1 cellular context compared by ENCODE assay signal in genomic region chr6:111794716-111795452, GRCh38.
A peak's percentile ranks its signal among the peaks of the same experiment; 100 is the strongest.
TF ChIP-seq lines count a peak whose summit lies in the region.

No MANE protein-coding gene starts in this region.

TF ChIP-seq in HepG2, 621 proteins besides CTCF, POLR2A, EP300 and RAD21 (continued from another document):
- TF ChIP-seq, protein P1, sequence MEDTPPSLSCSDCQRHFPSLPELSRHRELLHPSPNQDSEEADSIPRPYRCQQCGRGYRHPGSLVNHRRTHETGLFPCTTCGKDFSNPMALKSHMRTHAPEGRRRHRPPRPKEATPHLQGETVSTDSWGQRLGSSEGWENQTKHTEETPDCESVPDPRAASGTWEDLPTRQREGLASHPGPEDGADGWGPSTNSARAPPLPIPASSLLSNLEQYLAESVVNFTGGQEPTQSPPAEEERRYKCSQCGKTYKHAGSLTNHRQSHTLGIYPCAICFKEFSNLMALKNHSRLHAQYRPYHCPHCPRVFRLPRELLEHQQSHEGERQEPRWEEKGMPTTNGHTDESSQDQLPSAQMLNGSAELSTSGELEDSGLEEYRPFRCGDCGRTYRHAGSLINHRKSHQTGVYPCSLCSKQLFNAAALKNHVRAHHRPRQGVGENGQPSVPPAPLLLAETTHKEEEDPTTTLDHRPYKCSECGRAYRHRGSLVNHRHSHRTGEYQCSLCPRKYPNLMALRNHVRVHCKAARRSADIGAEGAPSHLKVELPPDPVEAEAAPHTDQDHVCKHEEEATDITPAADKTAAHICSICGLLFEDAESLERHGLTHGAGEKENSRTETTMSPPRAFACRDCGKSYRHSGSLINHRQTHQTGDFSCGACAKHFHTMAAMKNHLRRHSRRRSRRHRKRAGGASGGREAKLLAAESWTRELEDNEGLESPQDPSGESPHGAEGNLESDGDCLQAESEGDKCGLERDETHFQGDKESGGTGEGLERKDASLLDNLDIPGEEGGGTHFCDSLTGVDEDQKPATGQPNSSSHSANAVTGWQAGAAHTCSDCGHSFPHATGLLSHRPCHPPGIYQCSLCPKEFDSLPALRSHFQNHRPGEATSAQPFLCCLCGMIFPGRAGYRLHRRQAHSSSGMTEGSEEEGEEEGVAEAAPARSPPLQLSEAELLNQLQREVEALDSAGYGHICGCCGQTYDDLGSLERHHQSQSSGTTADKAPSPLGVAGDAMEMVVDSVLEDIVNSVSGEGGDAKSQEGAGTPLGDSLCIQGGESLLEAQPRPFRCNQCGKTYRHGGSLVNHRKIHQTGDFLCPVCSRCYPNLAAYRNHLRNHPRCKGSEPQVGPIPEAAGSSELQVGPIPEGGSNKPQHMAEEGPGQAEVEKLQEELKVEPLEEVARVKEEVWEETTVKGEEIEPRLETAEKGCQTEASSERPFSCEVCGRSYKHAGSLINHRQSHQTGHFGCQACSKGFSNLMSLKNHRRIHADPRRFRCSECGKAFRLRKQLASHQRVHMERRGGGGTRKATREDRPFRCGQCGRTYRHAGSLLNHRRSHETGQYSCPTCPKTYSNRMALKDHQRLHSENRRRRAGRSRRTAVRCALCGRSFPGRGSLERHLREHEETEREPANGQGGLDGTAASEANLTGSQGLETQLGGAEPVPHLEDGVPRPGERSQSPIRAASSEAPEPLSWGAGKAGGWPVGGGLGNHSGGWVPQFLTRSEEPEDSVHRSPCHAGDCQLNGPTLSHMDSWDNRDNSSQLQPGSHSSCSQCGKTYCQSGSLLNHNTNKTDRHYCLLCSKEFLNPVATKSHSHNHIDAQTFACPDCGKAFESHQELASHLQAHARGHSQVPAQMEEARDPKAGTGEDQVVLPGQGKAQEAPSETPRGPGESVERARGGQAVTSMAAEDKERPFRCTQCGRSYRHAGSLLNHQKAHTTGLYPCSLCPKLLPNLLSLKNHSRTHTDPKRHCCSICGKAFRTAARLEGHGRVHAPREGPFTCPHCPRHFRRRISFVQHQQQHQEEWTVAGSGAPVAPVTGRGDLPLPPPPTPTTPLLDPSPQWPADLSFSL (CRISPR knock-in tag; IDR thresholded peaks at IDR 0.05) = 0 out of 2 replicates have a peak, but pooled peaks have one; percentile 33
- 0 out of 2 replicates have a peak, but pooled peaks have one; percentile 2 for TF ChIP-seq MAFF (IDR thresholded peaks at IDR 0.05; ENCODE audit: low read depth, low read length)
- TF ChIP-seq ZFX (CRISPR knock-in tag; IDR thresholded peaks at IDR 0.05; ENCODE audit: low read depth) = peak; percentile 42
- no peak for TF ChIP-seq MED13 (CRISPR knock-in tag; IDR thresholded peaks at IDR 0.05)
- TF ChIP-seq ZFP1 (CRISPR knock-in tag; IDR thresholded peaks at IDR 0.05) = no peak
- peak; percentile 55; the same call in 1 of the 2 replicates for TF ChIP-seq ARID5B (CRISPR knock-in tag; IDR thresholded peaks at IDR 0.05)
- TF ChIP-seq FOXA1 (IDR thresholded peaks at IDR 0.05) = no peak
- no peak; the same call in 1 of the 2 replicates for TF ChIP-seq FOXA1 (CRISPR knock-in tag; IDR thresholded peaks at IDR 0.05)
- no peak for TF ChIP-seq HNRNPLL (IDR thresholded peaks at IDR 0.05; ENCODE audit: low read depth, low read length, poor library complexity, severe bottlenecking)
- TF ChIP-seq KDM4B (CRISPR knock-in tag; IDR thresholded peaks at IDR 0.05) = no peak
- TF ChIP-seq, protein P2, sequence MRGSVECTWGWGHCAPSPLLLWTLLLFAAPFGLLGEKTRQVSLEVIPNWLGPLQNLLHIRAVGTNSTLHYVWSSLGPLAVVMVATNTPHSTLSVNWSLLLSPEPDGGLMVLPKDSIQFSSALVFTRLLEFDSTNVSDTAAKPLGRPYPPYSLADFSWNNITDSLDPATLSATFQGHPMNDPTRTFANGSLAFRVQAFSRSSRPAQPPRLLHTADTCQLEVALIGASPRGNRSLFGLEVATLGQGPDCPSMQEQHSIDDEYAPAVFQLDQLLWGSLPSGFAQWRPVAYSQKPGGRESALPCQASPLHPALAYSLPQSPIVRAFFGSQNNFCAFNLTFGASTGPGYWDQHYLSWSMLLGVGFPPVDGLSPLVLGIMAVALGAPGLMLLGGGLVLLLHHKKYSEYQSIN (CRISPR knock-in tag; IDR thresholded peaks at IDR 0.05; ENCODE audit: borderline replicate concordance) = no peak
- TF ChIP-seq CEBPB (IDR thresholded peaks at IDR 0.05; ENCODE audit: borderline replicate concordance, low read depth, low read length) = no peak
- TF ChIP-seq, protein P3, sequence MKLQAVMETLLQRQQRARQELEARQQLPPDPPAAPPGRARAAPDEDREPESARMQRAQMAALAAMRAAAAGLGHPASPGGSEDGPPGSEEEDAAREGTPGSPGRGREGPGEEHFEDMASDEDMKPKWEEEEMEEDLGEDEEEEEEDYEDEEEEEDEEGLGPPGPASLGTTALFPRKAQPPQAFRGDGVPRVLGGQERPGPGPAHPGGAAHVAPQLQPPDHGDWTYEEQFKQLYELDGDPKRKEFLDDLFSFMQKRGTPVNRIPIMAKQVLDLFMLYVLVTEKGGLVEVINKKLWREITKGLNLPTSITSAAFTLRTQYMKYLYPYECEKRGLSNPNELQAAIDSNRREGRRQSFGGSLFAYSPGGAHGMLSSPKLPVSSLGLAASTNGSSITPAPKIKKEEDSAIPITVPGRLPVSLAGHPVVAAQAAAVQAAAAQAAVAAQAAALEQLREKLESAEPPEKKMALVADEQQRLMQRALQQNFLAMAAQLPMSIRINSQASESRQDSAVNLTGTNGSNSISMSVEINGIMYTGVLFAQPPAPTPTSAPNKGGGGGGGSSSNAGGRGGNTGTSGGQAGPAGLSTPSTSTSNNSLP (IDR thresholded peaks at IDR 0.05; ENCODE audit: low read depth, low read length) = no peak
- no peak for TF ChIP-seq HNRNPH1 (optimal IDR thresholded peaks at IDR 0.05; ENCODE audit: low read depth, low read length)
